12 cellular contexts compared by ENCODE assay signal in the genomic region with DNA sequence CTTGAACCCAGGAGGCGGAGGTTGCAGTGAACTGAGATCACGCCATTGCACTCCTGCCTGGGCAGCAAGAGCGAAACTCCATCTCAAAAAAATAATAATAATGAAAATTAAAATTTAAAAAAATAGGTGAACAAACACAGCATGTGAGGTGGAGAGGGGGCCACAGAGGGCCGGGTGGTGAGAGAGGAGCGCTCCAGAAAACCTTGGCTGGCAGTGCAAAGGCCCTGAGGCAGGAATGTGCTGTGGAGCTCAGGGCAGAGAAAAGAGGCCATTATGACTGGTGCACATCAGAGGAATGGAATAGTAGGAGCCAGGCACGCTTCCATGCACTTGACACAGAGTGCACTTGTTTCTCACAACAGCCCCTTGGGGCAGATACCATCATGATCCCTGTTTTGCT. TPM values are rescaled to one million over a fixed set of nuclear protein-coding genes. Genes with fewer than 3 reads are reported as not detected.
A peak's percentile ranks its signal among the peaks of the same experiment; 100 is the strongest.
DNase-seq lines count a peak whose midpoint lies in the region; ATAC-seq and TF ChIP-seq lines count a peak whose summit lies in the region.
"Had no signal": no experiment of that assay in that cellular context is flagged by ENCODE, and none has a peak within 500 bp of the region (broad histone marks: within the 10 kb centered on the region; RNA-seq: fewer than 3 reads in every experiment).

No MANE protein-coding gene starts in this region.

- peaks cover 2% of the 10 kb centered on the region for H3K4me1 Mint-ChIP-seq in activated CD4-positive, alpha-beta T cell treated with anti-CD3 and anti-CD28 coated beads, Interleukin-2, amount 10 ng/mL, durations not matched to agents 24 days and 14 days
- H3K4me1 Mint-ChIP-seq in natural killer cell: peaks cover 0 to 27% of the 10 kb centered on the region in 2 donors
- H3K4me1 Mint-ChIP-seq in natural killer cell treated with Interleukin-12 subunit alpha and Interleukin-12 subunit beta and Interleukin-15 and Interleukin-18, amount 100 ng/mL, for 72 hours (ENCODE audit: low read depth in 2 of 2): peaks cover 0 to 16% of the 10 kb centered on the region in 2 donors
- H3K4me1 Mint-ChIP-seq: H9 had no signal

- H3K27me3 Mint-ChIP-seq in activated CD4-positive, alpha-beta T cell treated with anti-CD3 and anti-CD28 coated beads, Interleukin-2, amount 10 ng/mL, durations not matched to agents 24 days and 14 days: no peaks in the 10 kb centered on the region
- H3K27me3 Mint-ChIP-seq in natural killer cell (ENCODE audit: low read depth in 2 of 2): no peaks in the 10 kb centered on the region
- no peaks in the 10 kb centered on the region for H3K27me3 Mint-ChIP-seq in natural killer cell treated with Interleukin-12 subunit alpha and Interleukin-12 subunit beta and Interleukin-15 and Interleukin-18, amount 100 ng/mL, for 72 hours
- H3K27me3 Mint-ChIP-seq: CD4-positive, alpha-beta T cell had no signal

- DNase-seq in activated CD4-positive, alpha-beta T cell treated with anti-CD3 and anti-CD28 coated beads, Interleukin-2, amount 10 ng/mL, durations not matched to agents 24 days and 14 days: no peak
- no peak for DNase-seq in activated CD4-positive, alpha-beta T cell treated with anti-CD3 and anti-CD28 coated beads for 48 hours
- DNase-seq in natural killer cell (no peak), foreskin melanocyte (peak; percentile 63), NAMALWA (ENCODE audit: low spot score) (no peak), medulla oblongata (ENCODE audit: extremely low spot score) (no peak)
- no peak for DNase-seq in natural killer cell treated with Interleukin-12 subunit alpha and Interleukin-12 subunit beta and Interleukin-15 and Interleukin-18, amount 100 ng/mL, for 72 hours (ENCODE audit: low spot score)
- DNase-seq: AML-193; Caco-2; CD4-positive, alpha-beta T cell; H9 had no signal

- intact Hi-C loops in activated CD4-positive, alpha-beta T cell treated with anti-CD3 and anti-CD28 coated beads, Interleukin-2, amount 10 ng/mL, durations not matched to agents 24 days and 14 days (cut with micrococcal nuclease): no loop called here
- intact Hi-C loops in natural killer cell (cut with micrococcal nuclease): no loop called here

- no peak for ATAC-seq in natural killer cell
- no peak for ATAC-seq in natural killer cell treated with Interleukin-12 subunit alpha and Interleukin-12 subunit beta and Interleukin-15 and Interleukin-18, amount 100 ng/mL, for 72 hours
- ATAC-seq: A549 had no signal

- H3K4me3 Mint-ChIP-seq in activated CD4-positive, alpha-beta T cell treated with anti-CD3 and anti-CD28 coated beads, Interleukin-2, amount 10 ng/mL, durations not matched to agents 24 days and 14 days: no peak overlapping the region
- H3K4me3 Mint-ChIP-seq in natural killer cell: no peak overlapping the region
- no peak overlapping the region for H3K4me3 Mint-ChIP-seq in natural killer cell treated with Interleukin-12 subunit alpha and Interleukin-12 subunit beta and Interleukin-15 and Interleukin-18, amount 100 ng/mL, for 72 hours
- H3K4me3 Mint-ChIP-seq: CD4-positive, alpha-beta T cell; H9 had no signal

- no peak for TF ChIP-seq CTCF in natural killer cell (IDR thresholded peaks at IDR 0.05)

- peaks cover 57% of the 10 kb centered on the region for H3K36me3 Mint-ChIP-seq in activated CD4-positive, alpha-beta T cell treated with anti-CD3 and anti-CD28 coated beads, Interleukin-2, amount 10 ng/mL, durations not matched to agents 24 days and 14 days (ENCODE audit: low read depth)
- H3K36me3 Mint-ChIP-seq in natural killer cell: no peaks in the 10 kb centered on the region
- peaks cover 12% of the 10 kb centered on the region for H3K36me3 Mint-ChIP-seq in natural killer cell treated with Interleukin-12 subunit alpha and Interleukin-12 subunit beta and Interleukin-15 and Interleukin-18, amount 100 ng/mL, for 72 hours

- no peaks in the 10 kb centered on the region for H3K9me3 Mint-ChIP-seq in activated CD4-positive, alpha-beta T cell treated with anti-CD3 and anti-CD28 coated beads, Interleukin-2, amount 10 ng/mL, durations not matched to agents 24 days and 14 days
- no peaks in the 10 kb centered on the region for H3K9me3 Mint-ChIP-seq in natural killer cell
- H3K9me3 Mint-ChIP-seq in natural killer cell treated with Interleukin-12 subunit alpha and Interleukin-12 subunit beta and Interleukin-15 and Interleukin-18, amount 100 ng/mL, for 72 hours: no peaks in the 10 kb centered on the region
- H3K9me3 Mint-ChIP-seq: CD4-positive, alpha-beta T cell; H9 had no signal

- peak overlapping the region; percentile 72 for H3K27ac Mint-ChIP-seq in activated CD4-positive, alpha-beta T cell treated with anti-CD3 and anti-CD28 coated beads, Interleukin-2, amount 10 ng/mL, durations not matched to agents 24 days and 14 days
- H3K27ac Mint-ChIP-seq in natural killer cell: peak overlapping the region; percentile 21 to 63
- H3K27ac Mint-ChIP-seq in natural killer cell treated with Interleukin-12 subunit alpha and Interleukin-12 subunit beta and Interleukin-15 and Interleukin-18, amount 100 ng/mL, for 72 hours: no peak overlapping the region
- H3K27ac Mint-ChIP-seq: CD4-positive, alpha-beta T cell had no signal

RNA-seq across cellular contexts. Expression of gene SCLY, which starts 21.6 kb away (rescaled TPM):
- 109 TPM in 2 replicates for total RNA-seq in activated CD4-positive, alpha-beta T cell treated with anti-CD3 and anti-CD28 coated beads, Interleukin-2, amount 10 ng/mL, durations not matched to agents 24 days and 14 days
- total RNA-seq in natural killer cell: 10 to 100 TPM; 16.3 to 24.6 (median 20.1) TPM
- 10 to 100 TPM; 46.5 to 99.5 TPM for total RNA-seq in natural killer cell treated with Interleukin-12 subunit alpha and Interleukin-12 subunit beta and Interleukin-15 and Interleukin-18, amount 100 ng/mL, for 72 hours

Comparison
In these comparisons a context has a peak if more than half of its experiments do, and no peak if none do; other contexts are left out.
1. H3K27ac Mint-ChIP-seq: peak in activated CD4-positive, alpha-beta T cell treated with anti-CD3 and anti-CD28 coated beads, Interleukin-2, amount 10 ng/mL, durations not matched to agents 24 days and 14 days (single experiment) and natural killer cell (2 of 2); none in natural killer cell treated with Interleukin-12 subunit alpha and Interleukin-12 subunit beta and Interleukin-15 and Interleukin-18, amount 100 ng/mL, for 72 hours (0 of 2).